8 cellular contexts compared by ENCODE assay signal in genomic region chr14:59360923-59361794, GRCh38.
A peak's percentile ranks its signal among the peaks of the same experiment; 100 is the strongest.
DNase-seq lines count a peak whose midpoint lies in the region; ATAC-seq, FAIRE-seq and TF ChIP-seq lines count a peak whose summit lies in the region.

No MANE protein-coding gene starts in this region.

- FAIRE-seq in keratinocyte (lab: Jason Lieb, UNC), result peak; percentile 92

- H3K9me1 ChIP-seq in keratinocyte (ENCODE audit: control insufficient read depth, extremely low read depth, insufficient read depth, low read length), result no peaks in the 10 kb centered on the region

- H3K9me3 ChIP-seq in keratinocyte (ENCODE audit: control insufficient read depth, low read depth, low read length), result no peaks in the 10 kb centered on the region

- ATAC-seq in HG02870 (IDR thresholded peaks at IDR 0.05; ENCODE audit: unreplicated experiment), result no peak

- dilution Hi-C loops in keratinocyte (cut with MboI; ENCODE audit: extremely low pct_ligation_motif_present, low sequenced_read_pairs), result no loop called here

- peak overlapping the region; percentile 56 for H3K9ac ChIP-seq in keratinocyte (ENCODE audit: control insufficient read depth, extremely low read depth, insufficient read depth, low read length)

- H4K20me1 ChIP-seq in keratinocyte (ENCODE audit: control insufficient read depth, extremely low read depth, insufficient read depth, low read length), result no peaks in the 10 kb centered on the region

- H2AFZ ChIP-seq in keratinocyte (ENCODE audit: control insufficient read depth, low read length), result peak overlapping the region; percentile 62

- H3K4me3 ChIP-seq in keratinocyte (ENCODE audit: control insufficient read depth in 2 of 3, extremely low read depth in 1 of 3, insufficient read depth in 2 of 3, low read depth in 1 of 3, low read length in 3 of 3), result peak overlapping the region in 2 of 3 experiments; percentile 40 to 48

- H3K4me2 ChIP-seq in keratinocyte (ENCODE audit: control insufficient read depth, extremely low read depth, insufficient read depth, low read depth, low read length), result peak overlapping the region; percentile 90

- H3K27ac ChIP-seq in VCaP (peak overlapping the region; percentile 70), keratinocyte (ENCODE audit: control insufficient read depth, insufficient read depth, low read length) (peak overlapping the region; percentile 98)

- H3K4me1 ChIP-seq in keratinocyte (ENCODE audit: control insufficient read depth, extremely low read depth, insufficient read depth, low read length), result peaks cover 70% of the 10 kb centered on the region

- peak; percentile 40; the same call in 1 of the 2 replicates for TF ChIP-seq CTCF in VCaP (conservative IDR thresholded peaks at IDR 0.05)
- peak in 2 of 3 experiments; percentile 19 to 34 for TF ChIP-seq CTCF in keratinocyte (optimal IDR thresholded peaks at IDR 0.05 in 1 of 3, IDR thresholded peaks at IDR 0.05 in 1 of 3, conservative IDR thresholded peaks at IDR 0.05 in 1 of 3; ENCODE audit: extremely low read depth in 1 of 3, insufficient read depth in 2 of 3, low read length in 3 of 3)

- DNase-seq in EL (peak; percentile 59), NCI-H2029 treated with DMSO at 0.1 percent for 48 hours (lab: John Stamatoyannopoulos, UW) (peak; percentile 99), keratinocyte (ENCODE audit: low read depth, low spot score) (peak; percentile 66), ureter (ENCODE audit: low spot score) (peak; percentile 69), NCI-H1048 (lab: John Stamatoyannopoulos, UW) (no peak)
- DNase-seq in effector CD4-positive, alpha-beta T cell, result no peak

- H3K36me3 ChIP-seq in keratinocyte (ENCODE audit: control insufficient read depth in 2 of 2, extremely low read depth in 1 of 2, insufficient read depth in 2 of 2, low read length in 2 of 2), result peaks cover 0 to 11% of the 10 kb centered on the region in 2 experiments

- no peaks in the 10 kb centered on the region for H3K27me3 ChIP-seq in keratinocyte (ENCODE audit: control insufficient read depth, extremely low read depth, insufficient read depth, low read length)

- H3K79me2 ChIP-seq in keratinocyte (ENCODE audit: control insufficient read depth, insufficient read depth, low read length), result peaks cover 18% of the 10 kb centered on the region

Comparison
In these comparisons a context has a peak if more than half of its experiments do, and no peak if none do; other contexts are left out.
1. DNase-seq: peak in EL (single experiment), NCI-H2029 treated with DMSO at 0.1 percent for 48 hours (single experiment), keratinocyte (single experiment) and ureter (single experiment); none in effector CD4-positive, alpha-beta T cell (single experiment) and NCI-H1048 (single experiment).